ENCODE assay signal across 27 cellular contexts in the genomic region with DNA sequence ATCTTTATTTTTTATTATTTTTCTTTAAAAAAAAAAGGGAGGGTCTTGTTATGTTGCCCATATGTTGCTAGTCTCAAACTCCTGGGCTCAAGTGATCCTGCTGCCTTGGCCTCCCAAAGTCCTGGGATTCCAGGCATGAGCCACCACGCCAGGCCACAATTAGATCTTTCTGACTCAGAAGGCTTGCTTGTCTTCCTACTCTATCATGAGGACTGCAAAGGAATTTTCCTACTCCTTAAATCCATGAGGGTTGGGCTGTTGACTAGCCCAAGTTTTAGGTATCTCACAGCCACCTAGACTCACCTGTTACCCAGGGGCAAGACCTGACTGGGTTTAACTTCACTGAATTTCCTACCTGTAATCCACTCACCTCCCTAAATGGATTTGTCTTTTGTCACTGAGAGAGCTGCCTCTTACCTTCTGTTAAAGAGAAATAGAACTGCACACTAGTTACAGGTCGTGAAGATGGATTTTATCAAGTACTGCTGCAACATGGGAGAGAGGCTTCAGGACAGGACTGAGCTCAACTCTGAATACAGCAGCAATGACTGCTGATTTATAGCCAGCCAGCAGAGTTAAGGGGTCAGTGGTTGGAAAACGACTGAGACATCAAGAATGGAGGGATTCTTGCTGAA.
DNase-seq lines count a peak whose midpoint lies in the region; ATAC-seq, FAIRE-seq and TF ChIP-seq lines count a peak whose summit lies in the region.
"Had no signal": no experiment of that assay in that cellular context is flagged by ENCODE, and none has a peak within 500 bp of the region (broad histone marks: within the 10 kb centered on the region; RNA-seq: fewer than 3 reads in every experiment).

No MANE protein-coding gene starts in this region.

- intact Hi-C loops in mammary epithelial cell (cut with micrococcal nuclease) = loop anchor here (2.0 to 5.0 kb wide), 3 partner anchors 29 to 71 kb away; no protein-coding TSS in a partner anchor
- intact Hi-C loops in breast epithelium (cut with DNase I; ENCODE audit: low total_unique reads) = no loop called here
- intact Hi-C loops in vagina (cut with DNase I) = no loop called here

- H2AK5ac ChIP-seq in mesenchymal stem cell (ENCODE audit: low read length, severe bottlenecking) = no peak overlapping the region

- FAIRE-seq in bronchial epithelial cell (lab: Jason Lieb, UNC) = no peak
- FAIRE-seq: H1, RCC 7860 had no signal

- H3K4me3 ChIP-seq in mammary epithelial cell (replicated peaks in 1 of 3; ENCODE audit: insufficient read depth in 1 of 3, low read depth in 2 of 3, low read length in 3 of 3) (no peak overlapping the region), breast epithelium (no peak overlapping the region), bronchial epithelial cell (ENCODE audit: low read depth, low read length) (no peak overlapping the region), mesenchymal stem cell (ENCODE audit: insufficient read depth in 1 of 2, low read depth in 1 of 2, low read length in 2 of 2) (no peak overlapping the region), vagina (no peak overlapping the region)
- H3K4me3 ChIP-seq: ascending aorta, neural progenitor cell, thoracic aorta had no signal

- H3K23ac ChIP-seq in mesenchymal stem cell (ENCODE audit: low read length in 2 of 2) = no peak overlapping the region

- H3K18ac ChIP-seq in mesenchymal stem cell (ENCODE audit: low read depth in 1 of 2, low read length in 2 of 2) = no peak overlapping the region

- H2BK15ac ChIP-seq in mesenchymal stem cell (ENCODE audit: low read depth, poor library complexity, severe bottlenecking) = no peak overlapping the region

- H2BK5ac ChIP-seq in mesenchymal stem cell (ENCODE audit: low read depth, low read length, poor library complexity, severe bottlenecking) = no peak overlapping the region

- no peaks in the 10 kb centered on the region for H3K79me1 ChIP-seq in mesenchymal stem cell (replicated peaks; ENCODE audit: low read length, poor library complexity, severe bottlenecking)

- H2BK120ac ChIP-seq in mesenchymal stem cell (ENCODE audit: low read depth, low read length) = no peak overlapping the region

- H3K9ac ChIP-seq in mammary epithelial cell (ENCODE audit: insufficient read depth, low read length) (no peak overlapping the region), mesenchymal stem cell (ENCODE audit: low read length) (no peak overlapping the region)
- H3K9ac ChIP-seq: neural progenitor cell had no signal

- H2BK12ac ChIP-seq in mesenchymal stem cell (ENCODE audit: low read length in 2 of 2) = no peak overlapping the region

- peak overlapping the region; percentile 29 for H3K27ac ChIP-seq in mammary epithelial cell (ENCODE audit: insufficient read depth, low read depth, low read length)
- no peak overlapping the region for H3K27ac ChIP-seq in breast epithelium
- no peak overlapping the region for H3K27ac ChIP-seq in mesenchymal stem cell (ENCODE audit: low read length, poor library complexity, severe bottlenecking)
- H3K27ac ChIP-seq in vagina = peak overlapping the region; percentile 61
- H3K27ac ChIP-seq: ascending aorta, neural progenitor cell, thoracic aorta had no signal

- peak; percentile 52 for DNase-seq in mammary epithelial cell
- DNase-seq in breast epithelium (ENCODE audit: low spot score in 2 of 2) = no peak
- peak; percentile 53 for DNase-seq in bronchial epithelial cell (ENCODE audit: low read depth)
- peak; percentile 34 for DNase-seq in mesenchymal stem cell
- DNase-seq in vagina (ENCODE audit: extremely low spot score in 2 of 2) = no peak
- no peak for DNase-seq in DMS79 (lab: John Stamatoyannopoulos, UW)
- DNase-seq in NCI-H748 treated with DMSO at 0.1 percent for 48 hours (lab: John Stamatoyannopoulos, UW) = no peak
- DNase-seq: 8988T; activated CD4-positive, alpha-beta T cell treated with anti-CD3 and anti-CD28 coated beads, Interleukin-2, amount 10 ng/mL, durations not matched to agents 7 days and 5 days; BE2C; COR-L47; effector CD8-positive, alpha-beta T cell; head of caudate nucleus; midbrain; MM.1S; NCI-H1436; NCI-H510A treated with DMSO at 0.1 percent for 48 hours; stimulated activated CD4-positive, alpha-beta T cell treated with anti-CD3 and anti-CD28 coated beads, Interleukin-2, amount 100 ng/mL, for 24 hours; stimulated activated naive B cell treated with anti-CD40 and anti-IgM and Interleukin-4, amounts not matched to agents 10 μg/mL and 1 μg/mL and 100 μg/mL, for 72 hours; T-helper 17 cell had no signal

- no peak for TF ChIP-seq POLR2A in breast epithelium (IDR thresholded peaks at IDR 0.05)
- TF ChIP-seq POLR2A in vagina (IDR thresholded peaks at IDR 0.05) = no peak

- H3K4me2 ChIP-seq in mammary epithelial cell (ENCODE audit: insufficient read depth, low read depth, low read length) (no peak overlapping the region), mesenchymal stem cell (ENCODE audit: low read length, poor library complexity, severe bottlenecking) (no peak overlapping the region)
- H3K4me2 ChIP-seq: neural progenitor cell had no signal

- TF ChIP-seq CTCF in mammary epithelial cell (conservative IDR thresholded peaks at IDR 0.05 in 1 of 2, IDR thresholded peaks at IDR 0.05 in 1 of 2; ENCODE audit: extremely low read depth in 1 of 2, insufficient read depth in 1 of 2, low read depth in 1 of 2, low read length in 2 of 2) (no peak), breast epithelium (IDR thresholded peaks at IDR 0.05) (no peak), bronchial epithelial cell (IDR thresholded peaks at IDR 0.05; ENCODE audit: insufficient read depth, low read length, severe bottlenecking) (no peak), vagina (IDR thresholded peaks at IDR 0.05) (no peak)

- no peak overlapping the region for H3K4ac ChIP-seq in mesenchymal stem cell (ENCODE audit: low read depth in 1 of 2, low read length in 2 of 2)

- WGBS in mammary epithelial cell (ENCODE audit: low coverage, missing lambda C conversion rate) = 65% methylated on average over 3 of the region's 3 CpGs
- 66% methylated on average over 3 of the region's 3 CpGs for WGBS in mesenchymal stem cell

- H2AFZ ChIP-seq in mammary epithelial cell (ENCODE audit: low read depth, low read length) (no peak overlapping the region), mesenchymal stem cell (ENCODE audit: low read depth, low read length) (no peak overlapping the region)
- H2AFZ ChIP-seq: neural progenitor cell had no signal

- dilution Hi-C loops in mammary epithelial cell (cut with HindIII; ENCODE audit: low sequenced_read_pairs) = loop anchor here (5.0 kb wide), 1 partner anchor 75 kb away; a partner anchor contains a TSS

- H3K14ac ChIP-seq in mesenchymal stem cell (ENCODE audit: low read length in 2 of 2) = no peak overlapping the region

- no peak for ATAC-seq in GM19351 (IDR thresholded peaks at IDR 0.05; ENCODE audit: unreplicated experiment)
- ATAC-seq: left lobe of liver; stimulated activated naive B cell treated with anti-CD40 and anti-IgM and Interleukin-4, amounts not matched to agents 10 μg/mL and 1 μg/mL and 100 μg/mL, for 72 hours; T-helper 17 cell had no signal

- BruUV-seq in mammary epithelial cell (replicated peaks; lab: Mats Ljungman, UMichigan) = TSS peak; percentile 46

- no peaks in the 10 kb centered on the region for H4K20me1 ChIP-seq in mammary epithelial cell (ENCODE audit: insufficient read depth, low read length)

- H4K91ac ChIP-seq in mesenchymal stem cell (ENCODE audit: low read length) = no peak overlapping the region

- H3K36me3 ChIP-seq in mammary epithelial cell (ENCODE audit: insufficient read depth, low read length) (no peaks in the 10 kb centered on the region), breast epithelium (no peaks in the 10 kb centered on the region), bronchial epithelial cell (ENCODE audit: control insufficient read depth, insufficient read depth, low read length) (no peaks in the 10 kb centered on the region), mesenchymal stem cell (ENCODE audit: control insufficient read depth in 1 of 2, insufficient read depth in 2 of 2, low read depth in 1 of 2, low read length in 2 of 2) (no peaks in the 10 kb centered on the region), vagina (no peaks in the 10 kb centered on the region)
- H3K36me3 ChIP-seq: ascending aorta, BE2C, neural progenitor cell, thoracic aorta had no signal

- no peaks in the 10 kb centered on the region for H3K79me2 ChIP-seq in mammary epithelial cell (ENCODE audit: insufficient read depth, low read length)

- no peak overlapping the region for H4K8ac ChIP-seq in mesenchymal stem cell (ENCODE audit: low read length)

- in situ Hi-C loops in mammary epithelial cell (cut with MboI; ENCODE audit: low sequenced_read_pairs in 2 of 2) = loop anchor here in 1 of 2 donors (10.0 kb wide), 1 partner anchor 67 kb away; no protein-coding TSS in a partner anchor

- CTCF ChIA-PET in mammary epithelial cell (lab: Charles Lee; ENCODE audit: low non-redundant PET) = no interaction called here

- H3K27me3 ChIP-seq in mammary epithelial cell (ENCODE audit: insufficient read depth, low read length) = no peaks in the 10 kb centered on the region
- no peaks in the 10 kb centered on the region for H3K27me3 ChIP-seq in breast epithelium
- H3K27me3 ChIP-seq in bronchial epithelial cell (ENCODE audit: control insufficient read depth, insufficient read depth, low read length) = no peaks in the 10 kb centered on the region
- H3K27me3 ChIP-seq in mesenchymal stem cell (ENCODE audit: control insufficient read depth in 1 of 2, insufficient read depth in 1 of 2, low read length in 2 of 2) = peaks cover 0 to 16% of the 10 kb centered on the region in 2 experiments
- H3K27me3 ChIP-seq in vagina = no peaks in the 10 kb centered on the region
- H3K27me3 ChIP-seq: ascending aorta, BE2C, neural progenitor cell had no signal

- H3K9me3 ChIP-seq in mammary epithelial cell (replicated peaks; ENCODE audit: insufficient read depth, low read length) (peaks cover 5% of the 10 kb centered on the region), breast epithelium (peaks cover 5 to 6% of the 10 kb centered on the region in 2 donors), mesenchymal stem cell (ENCODE audit: control insufficient read depth, low read length) (peaks cover 8% of the 10 kb centered on the region), vagina (no peaks in the 10 kb centered on the region)
- H3K9me3 ChIP-seq: BE2C had no signal

- H3K4me1 ChIP-seq in mammary epithelial cell (ENCODE audit: insufficient read depth, low read length) = peaks cover 21% of the 10 kb centered on the region
- no peaks in the 10 kb centered on the region for H3K4me1 ChIP-seq in breast epithelium
- H3K4me1 ChIP-seq in mesenchymal stem cell (ENCODE audit: control insufficient read depth, insufficient read depth, low read depth, low read length) = no peaks in the 10 kb centered on the region
- H3K4me1 ChIP-seq in vagina = peaks cover 18% of the 10 kb centered on the region
- H3K4me1 ChIP-seq: ascending aorta, BE2C had no signal

Comparison
In these comparisons a context has a peak if more than half of its experiments do, and no peak if none do; other contexts are left out.
1. DNase-seq: peak in mammary epithelial cell (single experiment), bronchial epithelial cell (single experiment) and mesenchymal stem cell (single experiment); none in breast epithelium (0 of 2), vagina (0 of 2), DMS79 (single experiment) and NCI-H748 treated with DMSO at 0.1 percent for 48 hours (single experiment).
2. H3K27ac ChIP-seq: peak in mammary epithelial cell (single experiment) and vagina (single experiment); none in breast epithelium (0 of 2) and mesenchymal stem cell (single experiment).